In genomic region chr16:11131706-11132105, GRCh38 we compare ENCODE assay signal across 16 cellular contexts.
DNase-seq lines count a peak whose midpoint lies in the region; ATAC-seq and TF ChIP-seq lines count a peak whose summit lies in the region.
"Had no signal": no experiment of that assay in that cellular context is flagged by ENCODE, and none has a peak within 500 bp of the region (broad histone marks: within the 10 kb centered on the region; RNA-seq: fewer than 3 reads in every experiment).

No MANE protein-coding gene starts in this region.

- no peak overlapping the region for H3K18ac ChIP-seq in neuronal stem cell (ENCODE audit: low read length)

- H3K4me3 Mint-ChIP-seq in natural killer cell treated with Interleukin-12 subunit alpha and Interleukin-12 subunit beta and Interleukin-15 and Interleukin-18, amount 100 ng/mL, for 72 hours, result no peak overlapping the region
- no peak overlapping the region for H3K4me3 Mint-ChIP-seq in natural killer cell
- H3K4me3 Mint-ChIP-seq in CD14-positive monocyte, result no peak overlapping the region

- H3K79me1 ChIP-seq in neuronal stem cell (ENCODE audit: low read depth, low read length), result no peaks in the 10 kb centered on the region

- H3K9me3 Mint-ChIP-seq in natural killer cell treated with Interleukin-12 subunit alpha and Interleukin-12 subunit beta and Interleukin-15 and Interleukin-18, amount 100 ng/mL, for 72 hours, result no peaks in the 10 kb centered on the region
- H3K9me3 Mint-ChIP-seq in natural killer cell (no peaks in the 10 kb centered on the region), CD14-positive monocyte (no peaks in the 10 kb centered on the region)

- H2BK5ac ChIP-seq in neuronal stem cell (ENCODE audit: low read length), result peak overlapping the region; percentile 15

- no peak for TF ChIP-seq CTCF in natural killer cell (IDR thresholded peaks at IDR 0.05)
- TF ChIP-seq CTCF in CD14-positive monocyte (IDR thresholded peaks at IDR 0.05), result no peak
- TF ChIP-seq CTCF in suprapubic skin (IDR thresholded peaks at IDR 0.05), result no peak

- peaks cover 22 to 59% of the 10 kb centered on the region in 2 donors for H3K4me1 Mint-ChIP-seq in natural killer cell treated with Interleukin-12 subunit alpha and Interleukin-12 subunit beta and Interleukin-15 and Interleukin-18, amount 100 ng/mL, for 72 hours (ENCODE audit: low read depth in 2 of 2)
- peaks cover 21 to 23% of the 10 kb centered on the region in 2 donors for H3K4me1 Mint-ChIP-seq in natural killer cell
- H3K4me1 Mint-ChIP-seq in CD14-positive monocyte, result peaks cover 39% of the 10 kb centered on the region

- no peak overlapping the region for H2AFZ ChIP-seq in neuronal stem cell (ENCODE audit: low read length)
- H2AFZ ChIP-seq: hepatocyte had no signal

- TF ChIP-seq EP300 in suprapubic skin (IDR thresholded peaks at IDR 0.05), result no peak

- no peak overlapping the region for H3K9ac ChIP-seq in neuronal stem cell (ENCODE audit: low read depth, low read length, poor library complexity)

- no peak for DNase-seq in natural killer cell treated with Interleukin-12 subunit alpha and Interleukin-12 subunit beta and Interleukin-15 and Interleukin-18, amount 100 ng/mL, for 72 hours (ENCODE audit: low spot score)
- no peak for DNase-seq in natural killer cell
- DNase-seq in globus pallidus (ENCODE audit: low spot score), result peak; percentile 26
- no peak for DNase-seq in neuronal stem cell (ENCODE audit: low spot score)
- no peak for DNase-seq in CD14-positive monocyte (ENCODE audit: low spot score)
- DNase-seq in suprapubic skin (ENCODE audit: low spot score in 2 of 2), result no peak
- no peak for DNase-seq in NCI-H146 (lab: John Stamatoyannopoulos, UW)
- DNase-seq in HuH-7.5 (ENCODE audit: low spot score), result no peak
- DNase-seq: adrenal gland, Calu3, GF-D8, NCI-H1417, NCI-H446, testis had no signal

- no peak overlapping the region for H3K4ac ChIP-seq in neuronal stem cell (ENCODE audit: low read length)

- H3K27me3 ChIP-seq in neuronal stem cell (ENCODE audit: control insufficient read depth in 3 of 3, insufficient read depth in 3 of 3, low read depth in 1 of 3, low read length in 3 of 3) (no peaks in the 10 kb centered on the region), suprapubic skin (no peaks in the 10 kb centered on the region)
- H3K27me3 ChIP-seq: adrenal gland, hepatocyte, testis had no signal

- H3K23ac ChIP-seq in neuronal stem cell (ENCODE audit: low read depth, low read length, poor library complexity), result no peak overlapping the region

- no peak overlapping the region for H3K4me2 ChIP-seq in neuronal stem cell (ENCODE audit: insufficient read depth, low read length, poor library complexity, severe bottlenecking)
- H3K4me2 ChIP-seq: hepatocyte had no signal

- peaks cover 1% of the 10 kb centered on the region for H3K36me3 Mint-ChIP-seq in natural killer cell treated with Interleukin-12 subunit alpha and Interleukin-12 subunit beta and Interleukin-15 and Interleukin-18, amount 100 ng/mL, for 72 hours
- H3K36me3 Mint-ChIP-seq in natural killer cell, result peaks cover 6% of the 10 kb centered on the region
- peaks cover 61 to 69% of the 10 kb centered on the region in 2 donors for H3K36me3 Mint-ChIP-seq in CD14-positive monocyte

- H2BK15ac ChIP-seq in neuronal stem cell (ENCODE audit: low read length), result no peak overlapping the region

- no CpG with 5 or more reads among the region's 7 CpGs for WGBS in neuronal stem cell (ENCODE audit: extremely low coverage in 2 of 2, insufficient read length in 2 of 2, insufficient replicate concordance in 1 of 2), 2 donors
- WGBS in suprapubic skin, result 91% methylated on average over 7 of the region's 7 CpGs

- no peak overlapping the region for H2BK120ac ChIP-seq in neuronal stem cell (ENCODE audit: low read depth, low read length)

- no peak overlapping the region for H4K91ac ChIP-seq in neuronal stem cell (ENCODE audit: low read depth, low read length, poor library complexity)

- H3K36me3 ChIP-seq in neuronal stem cell (replicated peaks in 1 of 2; ENCODE audit: control insufficient read depth in 2 of 2, insufficient read depth in 2 of 2, low read length in 2 of 2) (peaks cover 0 to 6% of the 10 kb centered on the region in 2 donors), suprapubic skin (peaks cover 2% of the 10 kb centered on the region)
- H3K36me3 ChIP-seq: adrenal gland had no signal

- peak overlapping the region; percentile 32 for H2AK5ac ChIP-seq in neuronal stem cell (ENCODE audit: low read depth, low read length)

- peak overlapping the region; percentile 68 to 71 for H3K27ac Mint-ChIP-seq in natural killer cell treated with Interleukin-12 subunit alpha and Interleukin-12 subunit beta and Interleukin-15 and Interleukin-18, amount 100 ng/mL, for 72 hours
- H3K27ac Mint-ChIP-seq in natural killer cell, result peak overlapping the region in 1 of 2 donors; percentile 27
- peak overlapping the region in 1 of 7 donors; percentile 59 for H3K27ac Mint-ChIP-seq in CD14-positive monocyte

- no peak for ATAC-seq in natural killer cell treated with Interleukin-12 subunit alpha and Interleukin-12 subunit beta and Interleukin-15 and Interleukin-18, amount 100 ng/mL, for 72 hours
- ATAC-seq in natural killer cell, result no peak
- ATAC-seq: K562 had no signal

- no peak overlapping the region for H3K4me3 ChIP-seq in neuronal stem cell (ENCODE audit: low read length in 2 of 2)
- no peak overlapping the region for H3K4me3 ChIP-seq in suprapubic skin
- H3K4me3 ChIP-seq: adrenal gland, hepatocyte, K562, testis had no signal

- peaks cover 4 to 5% of the 10 kb centered on the region in 2 donors for H3K4me1 ChIP-seq in neuronal stem cell (ENCODE audit: control insufficient read depth in 2 of 2, insufficient read depth in 1 of 2, low read depth in 1 of 2, low read length in 2 of 2)
- H3K4me1 ChIP-seq in suprapubic skin, result peaks cover 50% of the 10 kb centered on the region

- intact Hi-C loops in natural killer cell (cut with micrococcal nuclease), result no loop called here
- intact Hi-C loops in CD14-positive monocyte (cut with micrococcal nuclease), result no loop called here

- H3K27me3 Mint-ChIP-seq in natural killer cell treated with Interleukin-12 subunit alpha and Interleukin-12 subunit beta and Interleukin-15 and Interleukin-18, amount 100 ng/mL, for 72 hours, result no peaks in the 10 kb centered on the region
- H3K27me3 Mint-ChIP-seq in natural killer cell (ENCODE audit: low read depth in 2 of 2) (no peaks in the 10 kb centered on the region), CD14-positive monocyte (ENCODE audit: low read depth in 3 of 3) (peaks cover 0 to 4% (median 4%) of the 10 kb centered on the region in 3 donors)

- no peak overlapping the region for H3K27ac ChIP-seq in neuronal stem cell (replicated peaks; ENCODE audit: low read length)
- no peak overlapping the region for H3K27ac ChIP-seq in suprapubic skin
- H3K27ac ChIP-seq: adrenal gland, hepatocyte, testis had no signal

- H2BK12ac ChIP-seq in neuronal stem cell (ENCODE audit: low read length), result no peak overlapping the region

- H3K14ac ChIP-seq in neuronal stem cell (ENCODE audit: low read length), result no peak overlapping the region

- no peak for TF ChIP-seq POLR2A in suprapubic skin (IDR thresholded peaks at IDR 0.05)

- no peaks in the 10 kb centered on the region for H3K9me3 ChIP-seq in neuronal stem cell (replicated peaks in 1 of 2; ENCODE audit: control insufficient read depth in 2 of 2, insufficient read depth in 1 of 2, low read depth in 1 of 2, low read length in 2 of 2)
- no peaks in the 10 kb centered on the region for H3K9me3 ChIP-seq in suprapubic skin
- H3K9me3 ChIP-seq: adrenal gland, testis had no signal

- no peak overlapping the region for H4K8ac ChIP-seq in neuronal stem cell (ENCODE audit: low read depth, low read length)
